12 cellular contexts compared by ENCODE assay signal in genomic region chr3:134369231-134369741, GRCh38. TPM values are rescaled to one million over a fixed set of nuclear protein-coding genes. Genes with fewer than 3 reads are reported as not detected.
DNase-seq lines count a peak whose midpoint lies in the region; TF ChIP-seq lines count a peak whose summit lies in the region.
"Had no signal": no experiment of that assay in that cellular context is flagged by ENCODE, and none has a peak within 500 bp of the region (broad histone marks: within the 10 kb centered on the region; RNA-seq: fewer than 3 reads in every experiment).

No MANE protein-coding gene starts in this region.

- no peaks in the 10 kb centered on the region for H3K9me3 ChIP-seq in transverse colon

- H3K4me1 ChIP-seq in transverse colon: peaks cover 42 to 95% (median 60%) of the 10 kb centered on the region in 4 donors

- H3K27me3 ChIP-seq in dorsolateral prefrontal cortex (no peaks in the 10 kb centered on the region), transverse colon (peaks cover 2% of the 10 kb centered on the region)

- H3K4me3 ChIP-seq in dorsolateral prefrontal cortex: peak overlapping the region in 24 of 59 donors; percentile 0 to 96 (median 24)
- H3K4me3 ChIP-seq in transverse colon: no peak overlapping the region

- H3K36me3 ChIP-seq in transverse colon: peaks cover 0 to 8% (median 0%) of the 10 kb centered on the region in 4 donors

- TF ChIP-seq POLR2A in transverse colon (IDR thresholded peaks at IDR 0.05) (no peak), erythroblast (IDR thresholded peaks at IDR 0.05; ENCODE audit: low read length) (no peak)

- no peaks in the 10 kb centered on the region for H3K9me3 Mint-ChIP-seq in activated T-cell treated with anti-CD3 and anti-CD28 coated beads, Interleukin-2, amount 50 U/mL, for 24 hours
- H3K9me3 Mint-ChIP-seq: activated naive CD8-positive, alpha-beta T cell treated with anti-CD3 and anti-CD28 coated beads for 36 hours had no signal

- H3K27ac ChIP-seq in dorsolateral prefrontal cortex: peak overlapping the region; percentile 80 to 100 (median 99)
- peak overlapping the region; percentile 61 to 99 (median 96) for H3K27ac ChIP-seq in transverse colon
- H3K27ac ChIP-seq: 22Rv1 had no signal

- in situ Hi-C loops in transverse colon (cut with MboI; ENCODE audit: low pct_ligation_motif_present in 1 of 4, low pct_unique_long_range_greater_than_20kb in 1 of 4, low sequenced_read_pairs in 3 of 4): loop anchor here in 1 of 4 donors (10.0 kb wide), 1 partner anchor 54 kb away; no protein-coding TSS in a partner anchor

- no peak for TF ChIP-seq EP300 in transverse colon (IDR thresholded peaks at IDR 0.05; ENCODE audit: low read depth)

- intact Hi-C loops in dorsolateral prefrontal cortex (cut with DNase I) (no loop called here), transverse colon (cut with DNase I; ENCODE audit: low total_unique reads) (no loop called here)

- TF ChIP-seq CTCF in dorsolateral prefrontal cortex (IDR thresholded peaks at IDR 0.05 in 54 of 56, conservative IDR thresholded peaks at IDR 0.05 in 2 of 56; ENCODE audit: low read depth in 1 of 56, partially characterized antibody in 56 of 56) (no peak), transverse colon (IDR thresholded peaks at IDR 0.05) (no peak)

- H3K27me3 Mint-ChIP-seq in activated T-cell treated with anti-CD3 and anti-CD28 coated beads, Interleukin-2, amount 50 U/mL, for 24 hours: peaks cover 25% of the 10 kb centered on the region

- H3K4me1 Mint-ChIP-seq in activated T-cell treated with anti-CD3 and anti-CD28 coated beads, Interleukin-2, amount 50 U/mL, for 24 hours (ENCODE audit: low read depth): peaks cover 19% of the 10 kb centered on the region

- peak; percentile 12 for DNase-seq in activated effector memory CD4-positive, alpha-beta T cell treated with anti-CD3 and anti-CD28 coated beads, Interleukin-2, amount 50 U/mL, for 16 hours
- DNase-seq in activated effector memory CD4-positive, alpha-beta T cell treated with Interleukin-2 at 50 U/mL for 16 hours: no peak
- DNase-seq in dorsolateral prefrontal cortex: peak in 1 of 10 donors; percentile 21
- peak; percentile 79 for DNase-seq in mesenteric fat pad (ENCODE audit: low spot score)
- DNase-seq in transverse colon: no peak
- DNase-seq in NCI-H82 (lab: John Stamatoyannopoulos, UW): no peak
- no peak for DNase-seq in erythroblast (lab: John Stamatoyannopoulos, UW)
- no peak for DNase-seq in activated T-cell treated with anti-CD3 and anti-CD28 coated beads, Interleukin-2, amount 50 U/mL, for 24 hours
- DNase-seq: activated naive CD8-positive, alpha-beta T cell treated with anti-CD3 and anti-CD28 coated beads for 36 hours; NCI-H2227 treated with DMSO at 0.1 percent for 48 hours; stimulated activated CD4-positive, alpha-beta T cell treated with anti-CD3 and anti-CD28 coated beads, Interleukin-1b, Interleukin-23, amount 100 ng/mL, for 48 hours had no signal

- no peaks in the 10 kb centered on the region for H3K36me3 Mint-ChIP-seq in activated T-cell treated with anti-CD3 and anti-CD28 coated beads, Interleukin-2, amount 50 U/mL, for 24 hours (ENCODE audit: low read depth)
- H3K36me3 Mint-ChIP-seq: activated naive CD8-positive, alpha-beta T cell treated with anti-CD3 and anti-CD28 coated beads for 36 hours had no signal

- no peak overlapping the region for H3K4me3 Mint-ChIP-seq in activated T-cell treated with anti-CD3 and anti-CD28 coated beads, Interleukin-2, amount 50 U/mL, for 24 hours
- H3K4me3 Mint-ChIP-seq: activated naive CD8-positive, alpha-beta T cell treated with anti-CD3 and anti-CD28 coated beads for 36 hours had no signal

- H3K27ac Mint-ChIP-seq in activated T-cell treated with anti-CD3 and anti-CD28 coated beads, Interleukin-2, amount 50 U/mL, for 24 hours: no peak overlapping the region
- H3K27ac Mint-ChIP-seq: activated naive CD8-positive, alpha-beta T cell treated with anti-CD3 and anti-CD28 coated beads for 36 hours had no signal

- 71 to 84% methylated on average over 9 to 10 of the region's 10 CpGs for WGBS in transverse colon (ENCODE audit: low coverage in 1 of 2), 2 donors

RNA-seq across cellular contexts. Expression of gene AMOTL2, which starts 5.0 kb away (rescaled TPM):
- total RNA-seq in dorsolateral prefrontal cortex (100 to 1,000 TPM in 24 of 120 experiments, 10 to 100 TPM in 96; 43.1 to 220 (median 75.3) TPM), mesenteric fat pad (272 TPM), transverse colon (10 to 100 TPM; 14.5 to 50.9 (median 23.8) TPM)
- total RNA-seq: activated naive CD8-positive, alpha-beta T cell treated with anti-CD3 and anti-CD28 coated beads for 36 hours had no signal

Comparison
In these comparisons a context has a peak if more than half of its experiments do, and no peak if none do; other contexts are left out.
1. DNase-seq: peak in activated effector memory CD4-positive, alpha-beta T cell treated with anti-CD3 and anti-CD28 coated beads, Interleukin-2, amount 50 U/mL, for 16 hours (single experiment) and mesenteric fat pad (single experiment); none in activated effector memory CD4-positive, alpha-beta T cell treated with Interleukin-2 at 50 U/mL for 16 hours (single experiment), transverse colon (single experiment), NCI-H82 (single experiment), erythroblast (0 of 2) and activated T-cell treated with anti-CD3 and anti-CD28 coated beads, Interleukin-2, amount 50 U/mL, for 24 hours (single experiment).